ENCODE assay signal across 22 cellular contexts in the genomic region with DNA sequence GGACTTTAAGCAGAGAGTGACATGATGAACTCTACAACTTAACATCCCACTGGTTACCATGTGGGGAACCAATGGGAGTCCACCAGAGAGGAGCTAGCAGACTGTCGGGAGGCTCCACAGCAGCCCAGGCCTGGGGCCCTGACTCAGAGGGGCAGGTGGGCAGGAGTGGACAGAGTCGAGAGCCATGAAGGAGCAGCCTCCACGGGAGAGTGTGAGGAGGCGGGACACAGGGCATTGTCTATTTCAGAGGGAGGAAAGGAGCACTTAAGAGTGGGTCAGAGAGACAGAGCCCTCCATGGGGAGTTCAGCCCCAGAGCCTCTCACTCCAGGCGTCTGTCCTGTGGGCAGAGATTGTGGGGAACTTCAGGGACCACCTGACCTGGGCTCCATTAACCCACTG.
A peak's percentile ranks its signal among the peaks of the same experiment; 100 is the strongest.
DNase-seq lines count a peak whose midpoint lies in the region; ATAC-seq and TF ChIP-seq lines count a peak whose summit lies in the region.
"Had no signal": no experiment of that assay in that cellular context is flagged by ENCODE, and none has a peak within 500 bp of the region (broad histone marks: within the 10 kb centered on the region; RNA-seq: fewer than 3 reads in every experiment).

No MANE protein-coding gene starts in this region.

- no peak overlapping the region for H2BK15ac ChIP-seq in H9 (ENCODE audit: low read depth, low read length)

- no peaks in the 10 kb centered on the region for H3K79me1 ChIP-seq in H9 (ENCODE audit: insufficient read depth, low read depth, low read length, poor library complexity, severe bottlenecking)

- no peaks in the 10 kb centered on the region for H3K9me3 Mint-ChIP-seq in activated CD8-positive, alpha-beta T cell treated with anti-CD3 and anti-CD28 coated beads, Interleukin-2, amount 10 ng/mL, durations not matched to agents 7 days and 5 days (ENCODE audit: insufficient read depth)
- H3K9me3 Mint-ChIP-seq in activated CD8-positive, alpha-beta T cell treated with anti-CD3 and anti-CD28 coated beads for 36 hours = no peaks in the 10 kb centered on the region
- no peaks in the 10 kb centered on the region; a peak in 1 of 5 replicates for H3K9me3 Mint-ChIP-seq in H9

- H2BK20ac ChIP-seq in H9 (ENCODE audit: low read depth, low read length, poor library complexity, severe bottlenecking) = no peak overlapping the region

- no peak overlapping the region for H3K56ac ChIP-seq in H9 (ENCODE audit: insufficient read length, low read depth, low read length)

- no peak overlapping the region for H2BK5ac ChIP-seq in H9 (ENCODE audit: insufficient read length, low read length)

- H3K23me2 ChIP-seq in H9 (ENCODE audit: insufficient read length, low read depth, low read length, poor library complexity, severe bottlenecking) = no peaks in the 10 kb centered on the region

- no peaks in the 10 kb centered on the region for H3K4me1 Mint-ChIP-seq in activated CD8-positive, alpha-beta T cell treated with anti-CD3 and anti-CD28 coated beads, Interleukin-2, amount 10 ng/mL, durations not matched to agents 7 days and 5 days (ENCODE audit: low read depth)
- no peaks in the 10 kb centered on the region for H3K4me1 Mint-ChIP-seq in activated CD8-positive, alpha-beta T cell treated with anti-CD3 and anti-CD28 coated beads for 36 hours (ENCODE audit: low read depth)
- H3K4me1 Mint-ChIP-seq in H9 = peaks cover 3 to 9% of the 10 kb centered on the region in 2 experiments; a peak in 3 of 4 replicates
- H3K4me1 Mint-ChIP-seq: CD8-positive, alpha-beta memory T cell had no signal

- no peak overlapping the region for H3K14ac ChIP-seq in H9 (ENCODE audit: insufficient read depth, low read length)

- H3K18ac ChIP-seq in H9 (ENCODE audit: insufficient read length, low read depth, low read length) = no peak overlapping the region

- intact Hi-C loops in activated CD8-positive, alpha-beta T cell treated with anti-CD3 and anti-CD28 coated beads for 36 hours (cut with micrococcal nuclease) = no loop called here
- intact Hi-C loops in lower leg skin (cut with DNase I; ENCODE audit: low total_unique reads) = no loop called here
- intact Hi-C loops in spleen (cut with DNase I; ENCODE audit: low total_unique reads) = no loop called here

- DNase-seq in activated CD8-positive, alpha-beta T cell treated with anti-CD3 and anti-CD28 coated beads, Interleukin-2, amount 10 ng/mL, durations not matched to agents 7 days and 5 days = peak; percentile 5
- DNase-seq in activated CD8-positive, alpha-beta T cell treated with anti-CD3 and anti-CD28 coated beads for 36 hours = no peak
- DNase-seq in H9 (peak; percentile 11), lower leg skin (ENCODE audit: low spot score in 2 of 2) (peak; percentile 11 to 60), spleen (peak; percentile 64)
- DNase-seq: 8988T; CD8-positive, alpha-beta memory T cell; DND-41; GDM1; Karpas-422; MM.1S; NCI-H1105 treated with DMSO at 0.1 percent for 48 hours; NCI-H187 treated with DMSO at 0.1 percent for 48 hours; NCI-H2171; NCI-H446 treated with DMSO at 0.1 percent for 48 hours; NCI-H82 had no signal

- H3K27ac ChIP-seq in H9 (ENCODE audit: insufficient read length, low read depth, low read length) (no peak overlapping the region), spleen (no peak overlapping the region)
- H3K27ac ChIP-seq: BLaER1 had no signal

- H3K4me3 ChIP-seq in lower leg skin (ENCODE audit: low read depth, poor library complexity, severe bottlenecking) = no peak overlapping the region
- H3K4me3 ChIP-seq in spleen = no peak overlapping the region
- H3K4me3 ChIP-seq: BLaER1, HAP-1 had no signal

- H3K27me3 Mint-ChIP-seq in activated CD8-positive, alpha-beta T cell treated with anti-CD3 and anti-CD28 coated beads, Interleukin-2, amount 10 ng/mL, durations not matched to agents 7 days and 5 days (ENCODE audit: low read depth) = no peaks in the 10 kb centered on the region
- H3K27me3 Mint-ChIP-seq in activated CD8-positive, alpha-beta T cell treated with anti-CD3 and anti-CD28 coated beads for 36 hours = no peaks in the 10 kb centered on the region
- H3K27me3 Mint-ChIP-seq in H9 (ENCODE audit: low read depth) = no peaks in the 10 kb centered on the region

- no peak overlapping the region for H3K27ac Mint-ChIP-seq in activated CD8-positive, alpha-beta T cell treated with anti-CD3 and anti-CD28 coated beads, Interleukin-2, amount 10 ng/mL, durations not matched to agents 7 days and 5 days
- no peak overlapping the region for H3K27ac Mint-ChIP-seq in activated CD8-positive, alpha-beta T cell treated with anti-CD3 and anti-CD28 coated beads for 36 hours
- H3K27ac Mint-ChIP-seq in H9 = peak overlapping the region in 1 of 3 experiments; percentile 60; a peak in 1 of 7 replicates
- H3K27ac Mint-ChIP-seq: CD8-positive, alpha-beta memory T cell had no signal

- POLR2A ChIA-PET in activated CD8-positive, alpha-beta T cell treated with anti-CD3 and anti-CD28 coated beads, Interleukin-2, amount 10 ng/mL, durations not matched to agents 7 days and 5 days (lab: Charles Lee) = no interaction called here
- POLR2A ChIA-PET in activated CD8-positive, alpha-beta T cell treated with anti-CD3 and anti-CD28 coated beads for 36 hours (lab: Charles Lee) = no interaction called here

- no peak overlapping the region for H3K4ac ChIP-seq in H9 (ENCODE audit: low read depth, low read length)

- no peak overlapping the region for H2AK5ac ChIP-seq in H9 (ENCODE audit: insufficient read length, low read length)

- no peak for TF ChIP-seq CTCF in activated CD8-positive, alpha-beta T cell treated with anti-CD3 and anti-CD28 coated beads for 36 hours (IDR thresholded peaks at IDR 0.05)
- TF ChIP-seq CTCF in H9 (conservative IDR thresholded peaks at IDR 0.05) (no peak), lower leg skin (IDR thresholded peaks at IDR 0.05) (no peak), spleen (IDR thresholded peaks at IDR 0.05 in 8 of 11, conservative IDR thresholded peaks at IDR 0.05 in 3 of 11) (no peak)

- TF ChIP-seq POLR2A in lower leg skin (IDR thresholded peaks at IDR 0.05) = no peak
- TF ChIP-seq POLR2A in spleen (IDR thresholded peaks at IDR 0.05) = no peak

- no peaks in the 10 kb centered on the region for H4K20me1 ChIP-seq in H9 (ENCODE audit: control insufficient read depth, insufficient read depth, insufficient read length)
- H4K20me1 ChIP-seq: BLaER1 had no signal

- H3K9me3 ChIP-seq in H9 (ENCODE audit: control insufficient read depth, low read depth, low read length) (no peaks in the 10 kb centered on the region), spleen (no peaks in the 10 kb centered on the region)
- H3K9me3 ChIP-seq: BLaER1, HAP-1 had no signal

- no peaks in the 10 kb centered on the region for H3K36me3 Mint-ChIP-seq in activated CD8-positive, alpha-beta T cell treated with anti-CD3 and anti-CD28 coated beads, Interleukin-2, amount 10 ng/mL, durations not matched to agents 7 days and 5 days (ENCODE audit: low read depth)
- H3K36me3 Mint-ChIP-seq in activated CD8-positive, alpha-beta T cell treated with anti-CD3 and anti-CD28 coated beads for 36 hours (ENCODE audit: low read depth) = no peaks in the 10 kb centered on the region
- H3K36me3 Mint-ChIP-seq in H9 (ENCODE audit: insufficient read depth in 1 of 3, low read depth in 3 of 3) = no peaks in the 10 kb centered on the region
- H3K36me3 Mint-ChIP-seq: CD8-positive, alpha-beta memory T cell had no signal

- no peak overlapping the region for H2BK120ac ChIP-seq in H9 (ENCODE audit: low read depth, low read length, poor library complexity, severe bottlenecking)

- ATAC-seq in activated CD8-positive, alpha-beta T cell treated with anti-CD3 and anti-CD28 coated beads, Interleukin-2, amount 10 ng/mL, durations not matched to agents 7 days and 5 days = no peak
- ATAC-seq in activated CD8-positive, alpha-beta T cell treated with anti-CD3 and anti-CD28 coated beads for 36 hours = no peak
- ATAC-seq in GM18502 (IDR thresholded peaks at IDR 0.05; ENCODE audit: poor library complexity, unreplicated experiment) (no peak), GM19035 (IDR thresholded peaks at IDR 0.05; ENCODE audit: unreplicated experiment) (no peak), GM19452 (IDR thresholded peaks at IDR 0.05; ENCODE audit: unreplicated experiment) (no peak)
- ATAC-seq: Right ventricle myocardium inferior had no signal

- H4K8ac ChIP-seq in H9 (replicated peaks; ENCODE audit: insufficient read length, low read depth, low read length) = no peak overlapping the region

- no peaks in the 10 kb centered on the region for H3K36me3 ChIP-seq in spleen
- H3K36me3 ChIP-seq: BLaER1, HAP-1 had no signal

- H2AFZ ChIP-seq in H9 (ENCODE audit: low read length) = no peak overlapping the region

- no peak overlapping the region for H3K4me3 Mint-ChIP-seq in activated CD8-positive, alpha-beta T cell treated with anti-CD3 and anti-CD28 coated beads, Interleukin-2, amount 10 ng/mL, durations not matched to agents 7 days and 5 days
- no peak overlapping the region for H3K4me3 Mint-ChIP-seq in activated CD8-positive, alpha-beta T cell treated with anti-CD3 and anti-CD28 coated beads for 36 hours
- no peak overlapping the region for H3K4me3 Mint-ChIP-seq in H9
- H3K4me3 Mint-ChIP-seq: CD8-positive, alpha-beta memory T cell had no signal

- H3K27me3 ChIP-seq in H9 (ENCODE audit: insufficient read depth, low read length) (no peaks in the 10 kb centered on the region), spleen (replicated peaks in 1 of 7) (no peaks in the 10 kb centered on the region)
- H3K27me3 ChIP-seq: BLaER1 had no signal

- no peaks in the 10 kb centered on the region for H3K79me2 ChIP-seq in H9 (ENCODE audit: insufficient read depth, low read length)

- H3T11ph ChIP-seq in H9 (ENCODE audit: low read length) = no peak overlapping the region

- H3K4me2 ChIP-seq in H9 (ENCODE audit: insufficient read depth, insufficient read length, low read length) = no peak overlapping the region
- H3K4me2 ChIP-seq: BLaER1 had no signal

- H4K91ac ChIP-seq in H9 (ENCODE audit: insufficient read length, low read depth, low read length) = no peak overlapping the region

- CTCF ChIA-PET in activated CD8-positive, alpha-beta T cell treated with anti-CD3 and anti-CD28 coated beads, Interleukin-2, amount 10 ng/mL, durations not matched to agents 7 days and 5 days (lab: Charles Lee) = no interaction called here
- CTCF ChIA-PET in activated CD8-positive, alpha-beta T cell treated with anti-CD3 and anti-CD28 coated beads for 36 hours (lab: Charles Lee) = no interaction called here

- no peak overlapping the region for H3K23ac ChIP-seq in H9 (ENCODE audit: insufficient read length, low read depth, low read length)

- WGBS in H9 (ENCODE audit: extremely low coverage, insufficient read length, low lambda C conversion rate) = no CpG with 5 or more reads among the region's 5 CpGs
- WGBS in lower leg skin, 2 donors = 76 to 85% methylated on average over 5 of the region's 5 CpGs
- WGBS in spleen, 5 donors = 51 to 70% (median 67%) methylated on average over 5 of the region's 5 CpGs

- no peak overlapping the region for H2BK12ac ChIP-seq in H9 (ENCODE audit: insufficient read length, low read depth, low read length)

- H3K4me1 ChIP-seq in H9 (ENCODE audit: insufficient read depth, low read length) = no peaks in the 10 kb centered on the region
- no peaks in the 10 kb centered on the region for H3K4me1 ChIP-seq in spleen
- H3K4me1 ChIP-seq: HAP-1 had no signal

- no peak overlapping the region for H4K5ac ChIP-seq in H9 (ENCODE audit: insufficient read length, low read depth, low read length)

- no peak overlapping the region for H3K9ac ChIP-seq in H9 (ENCODE audit: extremely low read depth, insufficient read length, low read length)
- H3K9ac ChIP-seq: BLaER1 had no signal
